ENCODE assay signal across 14 cellular contexts in the genomic region with DNA sequence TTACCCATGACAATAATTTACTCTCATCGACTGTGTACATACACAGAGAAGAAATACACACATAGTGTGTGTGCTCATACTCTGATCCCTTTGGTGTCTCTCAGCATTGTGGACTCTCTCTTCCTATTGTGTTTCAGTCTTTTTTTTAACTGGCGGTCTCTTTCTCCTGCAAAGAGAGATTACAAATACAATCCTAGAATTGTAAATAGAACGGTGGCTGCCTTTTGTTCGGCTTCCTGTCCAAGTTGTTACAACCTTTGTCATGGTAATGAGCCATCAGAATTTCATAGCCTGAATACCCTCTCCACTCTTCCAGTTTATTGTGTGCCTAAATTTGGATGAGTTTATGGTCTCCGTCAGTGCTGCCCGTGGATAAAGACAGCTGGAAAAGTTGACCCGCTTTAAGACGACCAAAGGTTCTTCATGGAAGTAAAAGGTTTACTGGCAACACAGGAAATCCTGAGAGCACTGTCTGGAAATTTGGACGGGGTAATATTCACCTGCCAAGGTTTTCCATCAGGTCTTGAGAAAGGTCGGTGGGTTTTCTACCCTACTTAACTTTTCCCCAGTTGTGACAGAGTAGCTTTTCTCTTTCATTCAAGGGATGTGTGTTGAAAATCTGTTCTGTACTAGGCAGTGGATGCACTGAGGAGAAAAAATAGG.
DNase-seq lines count a peak whose midpoint lies in the region; ATAC-seq and TF ChIP-seq lines count a peak whose summit lies in the region.
"Had no signal": no experiment of that assay in that cellular context is flagged by ENCODE, and none has a peak within 500 bp of the region (broad histone marks: within the 10 kb centered on the region; RNA-seq: fewer than 3 reads in every experiment).

No MANE protein-coding gene starts in this region.

- H4K20me1 ChIP-seq in Loucy (ENCODE audit: insufficient read depth, low read length, poor library complexity, severe bottlenecking) (no peaks in the 10 kb centered on the region), PC-9 (ENCODE audit: insufficient read depth) (no peaks in the 10 kb centered on the region)

- H3K36me3 ChIP-seq in Caco-2 (ENCODE audit: control insufficient read depth, insufficient read depth, low read length) (no peaks in the 10 kb centered on the region), Loucy (ENCODE audit: insufficient read depth, low read length) (no peaks in the 10 kb centered on the region), PC-9 (ENCODE audit: low read depth) (no peaks in the 10 kb centered on the region)
- H3K36me3 ChIP-seq: pancreas, spleen, stomach had no signal

- CTCF ChIA-PET in Caco-2 (lab: Charles Lee): no interaction called here
- CTCF ChIA-PET in PC-9 (lab: Charles Lee): no interaction called here

- H3K4me3 Mint-ChIP-seq in Caco-2 (ENCODE audit: unreplicated experiment): no peak overlapping the region

- H3K27me3 ChIP-seq in Caco-2 (replicated peaks; ENCODE audit: control insufficient read depth, insufficient read depth, low read length): no peaks in the 10 kb centered on the region
- H3K27me3 ChIP-seq in Loucy (ENCODE audit: insufficient read depth, low read length, poor library complexity, severe bottlenecking): no peaks in the 10 kb centered on the region
- no peaks in the 10 kb centered on the region for H3K27me3 ChIP-seq in PC-9 (ENCODE audit: insufficient read depth, low read depth)
- H3K27me3 ChIP-seq: pancreas, spleen, stomach had no signal

- H2AFZ ChIP-seq in Loucy (ENCODE audit: low read length) (no peak overlapping the region), PC-9 (no peak overlapping the region)

- intact Hi-C loops in Caco-2 (cut with micrococcal nuclease; ENCODE audit: unreplicated experiment): no loop called here
- intact Hi-C loops in PC-9 (cut with micrococcal nuclease; ENCODE audit: unreplicated experiment): no loop called here

- no peaks in the 10 kb centered on the region for H3K27me3 Mint-ChIP-seq in Caco-2 (ENCODE audit: insufficient read depth, unreplicated experiment)

- peak overlapping the region; percentile 84 for H3K9ac ChIP-seq in Loucy (ENCODE audit: low read depth, low read length, poor library complexity, severe bottlenecking)

- BruUV-seq in Caco-2 (replicated peaks; lab: Mats Ljungman, UMichigan): no TSS peak
- no TSS peak for BruUV-seq in PC-9 (replicated peaks; lab: Mats Ljungman, UMichigan)

- peaks cover 28% of the 10 kb centered on the region for H3K9me3 Mint-ChIP-seq in Caco-2 (ENCODE audit: unreplicated experiment)

- DNase-seq in Caco-2: no peak
- peak; percentile 96 for DNase-seq in NCI-H69 (lab: John Stamatoyannopoulos, UW)
- peak; percentile 87 for DNase-seq in iPS DF 4.7 (ENCODE audit: extremely low read depth, low spot score)
- DNase-seq in PC-9: no peak
- DNase-seq: activated CD4-positive, alpha-beta T cell treated with anti-CD3 and anti-CD28 coated beads, Interleukin-2, amount 50 U/mL, for 48 hours; Calu3; erythroblast; pancreas; spleen; stomach had no signal

- ATAC-seq in GM18868 (IDR thresholded peaks at IDR 0.05; ENCODE audit: unreplicated experiment): no peak
- ATAC-seq in GM21381 (IDR thresholded peaks at IDR 0.05; ENCODE audit: unreplicated experiment): no peak
- ATAC-seq in HG02571 (IDR thresholded peaks at IDR 0.05; ENCODE audit: unreplicated experiment): no peak
- ATAC-seq: pancreas had no signal

- H3K36me3 Mint-ChIP-seq in Caco-2 (ENCODE audit: insufficient read depth, unreplicated experiment): no peaks in the 10 kb centered on the region

- H3K79me2 ChIP-seq in Loucy (ENCODE audit: insufficient read depth, low read length) (no peaks in the 10 kb centered on the region), PC-9 (ENCODE audit: low read depth) (no peaks in the 10 kb centered on the region)

- H3F3A ChIP-seq in Loucy (ENCODE audit: low read depth) (peaks cover 20% of the 10 kb centered on the region), PC-9 (ENCODE audit: insufficient read depth, low read depth) (no peaks in the 10 kb centered on the region)

- POLR2A ChIA-PET in Caco-2 (lab: Charles Lee): no interaction called here
- POLR2A ChIA-PET in PC-9 (lab: Charles Lee; ENCODE audit: unreplicated experiment): no interaction called here

- TF ChIP-seq CTCF in Caco-2 (IDR thresholded peaks at IDR 0.05; ENCODE audit: insufficient read depth in 1 of 2, low read depth in 1 of 2, low read length in 1 of 2, severe bottlenecking in 1 of 2, unreplicated experiment in 1 of 2) (no peak), Loucy (conservative IDR thresholded peaks at IDR 0.05; ENCODE audit: low read length) (no peak), PC-9 (conservative IDR thresholded peaks at IDR 0.05) (no peak)

- H3K4me1 ChIP-seq in Caco-2: peaks cover 27% of the 10 kb centered on the region
- H3K4me1 ChIP-seq in Loucy (ENCODE audit: insufficient read depth, low read length, poor library complexity, severe bottlenecking): peaks cover 74% of the 10 kb centered on the region
- no peaks in the 10 kb centered on the region for H3K4me1 ChIP-seq in PC-9 (replicated peaks; ENCODE audit: insufficient read depth)
- H3K4me1 ChIP-seq: pancreas had no signal

- H3K27ac ChIP-seq in PC-9: no peak overlapping the region
- H3K27ac ChIP-seq: pancreas, spleen, stomach had no signal

- peaks cover 7% of the 10 kb centered on the region; the same call in 1 of the 2 replicates for H3K9me3 ChIP-seq in Caco-2
- H3K9me3 ChIP-seq in Loucy (ENCODE audit: insufficient read depth, low read depth, low read length): peaks cover 8% of the 10 kb centered on the region
- no peaks in the 10 kb centered on the region for H3K9me3 ChIP-seq in PC-9 (ENCODE audit: insufficient read depth, low read depth)
- H3K9me3 ChIP-seq: pancreas, spleen, stomach had no signal

- peak overlapping the region; percentile 64 for H3K4me2 ChIP-seq in Loucy (ENCODE audit: low read depth, low read length, poor library complexity, severe bottlenecking)
- H3K4me2 ChIP-seq in PC-9: no peak overlapping the region

- H3K4me1 Mint-ChIP-seq in Caco-2 (ENCODE audit: low read depth, unreplicated experiment): peaks cover 26% of the 10 kb centered on the region

- H3K4me3 ChIP-seq in Caco-2 (ENCODE audit: low read depth, low read length) (no peak overlapping the region), Loucy (ENCODE audit: low read length, poor library complexity, severe bottlenecking) (peak overlapping the region; percentile 18), PC-9 (no peak overlapping the region)
- H3K4me3 ChIP-seq: pancreas, spleen, stomach had no signal

- no peaks in the 10 kb centered on the region for H3K9me2 ChIP-seq in Loucy (replicated peaks; ENCODE audit: low read depth, low read length)
- H3K9me2 ChIP-seq in PC-9 (ENCODE audit: insufficient read depth): no peaks in the 10 kb centered on the region

- H3K27ac Mint-ChIP-seq in Caco-2 (ENCODE audit: unreplicated experiment): peak overlapping the region; percentile 70

Comparison
In these comparisons a context has a peak if more than half of its experiments do, and no peak if none do; other contexts are left out.
1. DNase-seq: peak in NCI-H69 (single experiment) and iPS DF 4.7 (single experiment); none in Caco-2 (0 of 2) and PC-9 (0 of 2).